Comparison of ENCODE assay signal across 1 cellular context in the genomic region with DNA sequence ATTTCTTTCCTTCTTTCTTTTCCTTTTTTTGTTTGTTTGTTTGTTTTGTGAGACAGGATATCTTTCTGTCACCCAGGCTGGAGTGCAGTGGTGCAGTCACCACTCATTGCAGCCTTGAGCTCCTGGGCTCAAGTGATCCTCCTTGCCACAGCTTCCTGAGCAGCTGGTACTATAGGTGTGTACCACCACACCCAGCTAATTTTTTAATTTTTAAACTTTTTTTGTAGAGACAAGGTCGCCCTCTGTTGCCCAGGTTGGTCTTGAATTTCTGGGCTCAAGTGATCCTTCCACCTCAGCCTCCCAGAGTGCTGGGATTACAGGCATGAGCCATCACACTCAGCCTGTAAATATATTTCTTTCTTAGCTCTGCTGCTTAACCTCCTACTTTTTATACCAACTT.
TF ChIP-seq lines count a peak whose summit lies in the region.

No MANE protein-coding gene starts in this region.

TF ChIP-seq in WTC11, 78 proteins besides CTCF, POLR2A, EP300 and RAD21 (continued from another document):
- TF ChIP-seq, protein P1, sequence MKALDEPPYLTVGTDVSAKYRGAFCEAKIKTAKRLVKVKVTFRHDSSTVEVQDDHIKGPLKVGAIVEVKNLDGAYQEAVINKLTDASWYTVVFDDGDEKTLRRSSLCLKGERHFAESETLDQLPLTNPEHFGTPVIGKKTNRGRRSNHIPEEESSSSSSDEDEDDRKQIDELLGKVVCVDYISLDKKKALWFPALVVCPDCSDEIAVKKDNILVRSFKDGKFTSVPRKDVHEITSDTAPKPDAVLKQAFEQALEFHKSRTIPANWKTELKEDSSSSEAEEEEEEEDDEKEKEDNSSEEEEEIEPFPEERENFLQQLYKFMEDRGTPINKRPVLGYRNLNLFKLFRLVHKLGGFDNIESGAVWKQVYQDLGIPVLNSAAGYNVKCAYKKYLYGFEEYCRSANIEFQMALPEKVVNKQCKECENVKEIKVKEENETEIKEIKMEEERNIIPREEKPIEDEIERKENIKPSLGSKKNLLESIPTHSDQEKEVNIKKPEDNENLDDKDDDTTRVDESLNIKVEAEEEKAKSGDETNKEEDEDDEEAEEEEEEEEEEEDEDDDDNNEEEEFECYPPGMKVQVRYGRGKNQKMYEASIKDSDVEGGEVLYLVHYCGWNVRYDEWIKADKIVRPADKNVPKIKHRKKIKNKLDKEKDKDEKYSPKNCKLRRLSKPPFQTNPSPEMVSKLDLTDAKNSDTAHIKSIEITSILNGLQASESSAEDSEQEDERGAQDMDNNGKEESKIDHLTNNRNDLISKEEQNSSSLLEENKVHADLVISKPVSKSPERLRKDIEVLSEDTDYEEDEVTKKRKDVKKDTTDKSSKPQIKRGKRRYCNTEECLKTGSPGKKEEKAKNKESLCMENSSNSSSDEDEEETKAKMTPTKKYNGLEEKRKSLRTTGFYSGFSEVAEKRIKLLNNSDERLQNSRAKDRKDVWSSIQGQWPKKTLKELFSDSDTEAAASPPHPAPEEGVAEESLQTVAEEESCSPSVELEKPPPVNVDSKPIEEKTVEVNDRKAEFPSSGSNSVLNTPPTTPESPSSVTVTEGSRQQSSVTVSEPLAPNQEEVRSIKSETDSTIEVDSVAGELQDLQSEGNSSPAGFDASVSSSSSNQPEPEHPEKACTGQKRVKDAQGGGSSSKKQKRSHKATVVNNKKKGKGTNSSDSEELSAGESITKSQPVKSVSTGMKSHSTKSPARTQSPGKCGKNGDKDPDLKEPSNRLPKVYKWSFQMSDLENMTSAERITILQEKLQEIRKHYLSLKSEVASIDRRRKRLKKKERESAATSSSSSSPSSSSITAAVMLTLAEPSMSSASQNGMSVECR (CRISPR knock-in tag; IDR thresholded peaks at IDR 0.05; ENCODE audit: borderline replicate concordance): no peak
- TF ChIP-seq, protein P2, sequence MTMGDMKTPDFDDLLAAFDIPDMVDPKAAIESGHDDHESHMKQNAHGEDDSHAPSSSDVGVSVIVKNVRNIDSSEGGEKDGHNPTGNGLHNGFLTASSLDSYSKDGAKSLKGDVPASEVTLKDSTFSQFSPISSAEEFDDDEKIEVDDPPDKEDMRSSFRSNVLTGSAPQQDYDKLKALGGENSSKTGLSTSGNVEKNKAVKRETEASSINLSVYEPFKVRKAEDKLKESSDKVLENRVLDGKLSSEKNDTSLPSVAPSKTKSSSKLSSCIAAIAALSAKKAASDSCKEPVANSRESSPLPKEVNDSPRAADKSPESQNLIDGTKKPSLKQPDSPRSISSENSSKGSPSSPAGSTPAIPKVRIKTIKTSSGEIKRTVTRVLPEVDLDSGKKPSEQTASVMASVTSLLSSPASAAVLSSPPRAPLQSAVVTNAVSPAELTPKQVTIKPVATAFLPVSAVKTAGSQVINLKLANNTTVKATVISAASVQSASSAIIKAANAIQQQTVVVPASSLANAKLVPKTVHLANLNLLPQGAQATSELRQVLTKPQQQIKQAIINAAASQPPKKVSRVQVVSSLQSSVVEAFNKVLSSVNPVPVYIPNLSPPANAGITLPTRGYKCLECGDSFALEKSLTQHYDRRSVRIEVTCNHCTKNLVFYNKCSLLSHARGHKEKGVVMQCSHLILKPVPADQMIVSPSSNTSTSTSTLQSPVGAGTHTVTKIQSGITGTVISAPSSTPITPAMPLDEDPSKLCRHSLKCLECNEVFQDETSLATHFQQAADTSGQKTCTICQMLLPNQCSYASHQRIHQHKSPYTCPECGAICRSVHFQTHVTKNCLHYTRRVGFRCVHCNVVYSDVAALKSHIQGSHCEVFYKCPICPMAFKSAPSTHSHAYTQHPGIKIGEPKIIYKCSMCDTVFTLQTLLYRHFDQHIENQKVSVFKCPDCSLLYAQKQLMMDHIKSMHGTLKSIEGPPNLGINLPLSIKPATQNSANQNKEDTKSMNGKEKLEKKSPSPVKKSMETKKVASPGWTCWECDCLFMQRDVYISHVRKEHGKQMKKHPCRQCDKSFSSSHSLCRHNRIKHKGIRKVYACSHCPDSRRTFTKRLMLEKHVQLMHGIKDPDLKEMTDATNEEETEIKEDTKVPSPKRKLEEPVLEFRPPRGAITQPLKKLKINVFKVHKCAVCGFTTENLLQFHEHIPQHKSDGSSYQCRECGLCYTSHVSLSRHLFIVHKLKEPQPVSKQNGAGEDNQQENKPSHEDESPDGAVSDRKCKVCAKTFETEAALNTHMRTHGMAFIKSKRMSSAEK (CRISPR knock-in tag; IDR thresholded peaks at IDR 0.05; ENCODE audit: borderline replicate concordance): no peak
- no peak for TF ChIP-seq MYBL2 (CRISPR knock-in tag; IDR thresholded peaks at IDR 0.05)
- TF ChIP-seq FOXP1 (CRISPR knock-in tag; IDR thresholded peaks at IDR 0.05; ENCODE audit: borderline replicate concordance): no peak
- TF ChIP-seq CREB1 (CRISPR knock-in tag; IDR thresholded peaks at IDR 0.05): no peak
- TF ChIP-seq, protein P3, sequence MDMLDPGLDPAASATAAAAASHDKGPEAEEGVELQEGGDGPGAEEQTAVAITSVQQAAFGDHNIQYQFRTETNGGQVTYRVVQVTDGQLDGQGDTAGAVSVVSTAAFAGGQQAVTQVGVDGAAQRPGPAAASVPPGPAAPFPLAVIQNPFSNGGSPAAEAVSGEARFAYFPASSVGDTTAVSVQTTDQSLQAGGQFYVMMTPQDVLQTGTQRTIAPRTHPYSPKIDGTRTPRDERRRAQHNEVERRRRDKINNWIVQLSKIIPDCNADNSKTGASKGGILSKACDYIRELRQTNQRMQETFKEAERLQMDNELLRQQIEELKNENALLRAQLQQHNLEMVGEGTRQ (CRISPR knock-in tag; IDR thresholded peaks at IDR 0.05): no peak
- TF ChIP-seq, protein P4, sequence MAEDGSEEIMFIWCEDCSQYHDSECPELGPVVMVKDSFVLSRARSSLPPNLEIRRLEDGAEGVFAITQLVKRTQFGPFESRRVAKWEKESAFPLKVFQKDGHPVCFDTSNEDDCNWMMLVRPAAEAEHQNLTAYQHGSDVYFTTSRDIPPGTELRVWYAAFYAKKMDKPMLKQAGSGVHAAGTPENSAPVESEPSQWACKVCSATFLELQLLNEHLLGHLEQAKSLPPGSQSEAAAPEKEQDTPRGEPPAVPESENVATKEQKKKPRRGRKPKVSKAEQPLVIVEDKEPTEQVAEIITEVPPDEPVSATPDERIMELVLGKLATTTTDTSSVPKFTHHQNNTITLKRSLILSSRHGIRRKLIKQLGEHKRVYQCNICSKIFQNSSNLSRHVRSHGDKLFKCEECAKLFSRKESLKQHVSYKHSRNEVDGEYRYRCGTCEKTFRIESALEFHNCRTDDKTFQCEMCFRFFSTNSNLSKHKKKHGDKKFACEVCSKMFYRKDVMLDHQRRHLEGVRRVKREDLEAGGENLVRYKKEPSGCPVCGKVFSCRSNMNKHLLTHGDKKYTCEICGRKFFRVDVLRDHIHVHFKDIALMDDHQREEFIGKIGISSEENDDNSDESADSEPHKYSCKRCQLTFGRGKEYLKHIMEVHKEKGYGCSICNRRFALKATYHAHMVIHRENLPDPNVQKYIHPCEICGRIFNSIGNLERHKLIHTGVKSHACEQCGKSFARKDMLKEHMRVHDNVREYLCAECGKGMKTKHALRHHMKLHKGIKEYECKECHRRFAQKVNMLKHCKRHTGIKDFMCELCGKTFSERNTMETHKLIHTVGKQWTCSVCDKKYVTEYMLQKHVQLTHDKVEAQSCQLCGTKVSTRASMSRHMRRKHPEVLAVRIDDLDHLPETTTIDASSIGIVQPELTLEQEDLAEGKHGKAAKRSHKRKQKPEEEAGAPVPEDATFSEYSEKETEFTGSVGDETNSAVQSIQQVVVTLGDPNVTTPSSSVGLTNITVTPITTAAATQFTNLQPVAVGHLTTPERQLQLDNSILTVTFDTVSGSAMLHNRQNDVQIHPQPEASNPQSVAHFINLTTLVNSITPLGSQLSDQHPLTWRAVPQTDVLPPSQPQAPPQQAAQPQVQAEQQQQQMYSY (CRISPR knock-in tag; IDR thresholded peaks at IDR 0.05): no peak
- no peak for TF ChIP-seq ZNF232 (CRISPR knock-in tag; IDR thresholded peaks at IDR 0.05)
- TF ChIP-seq, protein P5, sequence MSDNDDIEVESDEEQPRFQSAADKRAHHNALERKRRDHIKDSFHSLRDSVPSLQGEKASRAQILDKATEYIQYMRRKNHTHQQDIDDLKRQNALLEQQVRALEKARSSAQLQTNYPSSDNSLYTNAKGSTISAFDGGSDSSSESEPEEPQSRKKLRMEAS (CRISPR knock-in tag; IDR thresholded peaks at IDR 0.05): no peak
